In genomic region chr12:62438098-62438692, GRCh38 we compare ENCODE assay signal across 9 cellular contexts. TPM values are rescaled to one million over a fixed set of nuclear protein-coding genes. Genes with fewer than 3 reads are reported as not detected.
DNase-seq lines count a peak whose midpoint lies in the region; ATAC-seq and TF ChIP-seq lines count a peak whose summit lies in the region.
"Had no signal": no experiment of that assay in that cellular context is flagged by ENCODE, and none has a peak within 500 bp of the region (broad histone marks: within the 10 kb centered on the region; RNA-seq: fewer than 3 reads in every experiment).

No MANE protein-coding gene starts in this region.

- no peaks in the 10 kb centered on the region for H3K27me3 ChIP-seq in Caco-2 (replicated peaks; ENCODE audit: control insufficient read depth, insufficient read depth, low read length)
- H3K27me3 ChIP-seq in OCI-LY3 (ENCODE audit: low read depth, low read length) = no peaks in the 10 kb centered on the region

- peak overlapping the region; percentile 18 for H3K4me2 ChIP-seq in OCI-LY3 (ENCODE audit: low read length)

- POLR2A ChIA-PET in Caco-2 (lab: Charles Lee) = no interaction called here

- peak in 1 of 2 donors; percentile 51 for ATAC-seq in left cardiac atrium
- no peak for ATAC-seq in GM18858 (IDR thresholded peaks at IDR 0.05; ENCODE audit: unreplicated experiment)
- ATAC-seq in GM21447 (IDR thresholded peaks at IDR 0.05; ENCODE audit: unreplicated experiment) = no peak

- peaks cover 4% of the 10 kb centered on the region for H3K27me3 Mint-ChIP-seq in Caco-2 (ENCODE audit: insufficient read depth, unreplicated experiment)

- no peaks in the 10 kb centered on the region for H4K20me1 ChIP-seq in OCI-LY3 (ENCODE audit: insufficient read depth, low read length)

- CTCF ChIA-PET in Caco-2 (lab: Charles Lee) = interaction anchor here (0.7 to 1.2 kb wide), 3 partner anchors 29 to 631 kb away, joined by 3 to 10 read pairs (median 4); partner anchors contain the start of gene MON2

- intact Hi-C loops in Caco-2 (cut with micrococcal nuclease; ENCODE audit: unreplicated experiment) (loop anchor here (1.0 to 5.0 kb wide), 7 partner anchors 29 to 661 kb away; partner anchors contain the start of gene MON2), left cardiac atrium (cut with DNase I) (loop anchor here (5.0 to 10.0 kb wide), 3 partner anchors 357 to 374 kb away; no protein-coding TSS in a partner anchor)

- peak overlapping the region; percentile 29 for H2AFZ ChIP-seq in OCI-LY3 (ENCODE audit: low read depth, low read length)

- H3K4me3 ChIP-seq in Caco-2 (ENCODE audit: low read depth, low read length) = no peak overlapping the region
- no peak overlapping the region for H3K4me3 ChIP-seq in OCI-LY3 (ENCODE audit: low read length)

- TF ChIP-seq CTCF in Caco-2 (IDR thresholded peaks at IDR 0.05; ENCODE audit: insufficient read depth in 1 of 2, low read depth in 1 of 2, low read length in 1 of 2, severe bottlenecking in 1 of 2, unreplicated experiment in 1 of 2) = peak; percentile 40 to 61
- peak; percentile 90 for TF ChIP-seq CTCF in OCI-LY3 (IDR thresholded peaks at IDR 0.05; ENCODE audit: low read depth, low read length)

- DNase-seq in Caco-2 (peak; percentile 44 to 69), H4 (ENCODE audit: low spot score) (peak; percentile 34), left cardiac atrium (peak; percentile 37), retina (peak; percentile 44)
- DNase-seq in activated naive CD4-positive, alpha-beta T cell treated with anti-CD3 and anti-CD28 coated beads, Interleukin-2, amount 50 U/mL, for 16 hours = peak; percentile 45

- H3K4me3 Mint-ChIP-seq in Caco-2 (ENCODE audit: unreplicated experiment) = no peak overlapping the region
- H3K4me3 Mint-ChIP-seq: activated naive CD4-positive, alpha-beta T cell treated with anti-CD3 and anti-CD28 coated beads, Interleukin-2, amount 50 U/mL, for 24 hours had no signal

- H3K9ac ChIP-seq in OCI-LY3 (ENCODE audit: low read length) = no peak overlapping the region

- no peaks in the 10 kb centered on the region for H3K36me3 ChIP-seq in Caco-2 (ENCODE audit: control insufficient read depth, insufficient read depth, low read length)
- no peaks in the 10 kb centered on the region for H3K36me3 ChIP-seq in OCI-LY3 (replicated peaks; ENCODE audit: low read depth, low read length)

- H3K4me1 ChIP-seq in Caco-2 = no peaks in the 10 kb centered on the region
- H3K4me1 ChIP-seq in OCI-LY3 (ENCODE audit: low read length) = 0 out of 2 replicates have a peak, but pooled peaks cover 3% of the 10 kb centered on the region

- no TSS peak for BruUV-seq in Caco-2 (replicated peaks; lab: Mats Ljungman, UMichigan)

- H3K4me1 Mint-ChIP-seq in Caco-2 (ENCODE audit: low read depth, unreplicated experiment) = no peaks in the 10 kb centered on the region

- H3K27ac ChIP-seq in OCI-LY3 (ENCODE audit: low read length) = no peak overlapping the region

- no peaks in the 10 kb centered on the region for H3K36me3 Mint-ChIP-seq in Caco-2 (ENCODE audit: insufficient read depth, unreplicated experiment)

- no peak overlapping the region for H3K27ac Mint-ChIP-seq in Caco-2 (ENCODE audit: unreplicated experiment)
- H3K27ac Mint-ChIP-seq: activated naive CD4-positive, alpha-beta T cell treated with anti-CD3 and anti-CD28 coated beads, Interleukin-2, amount 50 U/mL, for 24 hours had no signal

- no peaks in the 10 kb centered on the region for H3K79me2 ChIP-seq in OCI-LY3 (ENCODE audit: low read length)

- peaks cover 26% of the 10 kb centered on the region for H3K9me3 Mint-ChIP-seq in Caco-2 (ENCODE audit: unreplicated experiment)

- peaks cover 11% of the 10 kb centered on the region for H3K9me3 ChIP-seq in Caco-2
- H3K9me3 ChIP-seq in OCI-LY3 (ENCODE audit: insufficient read depth, low read length) = 0 out of 2 replicates have a peak, but pooled peaks cover 3% of the 10 kb centered on the region

RNA-seq across cellular contexts. Expression of gene MON2, which starts 28.4 kb away (rescaled TPM):
- total RNA-seq in Caco-2 (2022) = 30.7 and 30.8 TPM in 2 replicates
- 10.1 and 14.0 TPM in 2 replicates for total RNA-seq in H4 (2014; rRNA removed; shearing (Covaris generic))
- total RNA-seq in left cardiac atrium = 10 to 100 TPM; 21.3 to 27.0 TPM
